In genomic region chrX:12972867-12973560, GRCh38 we compare ENCODE assay signal across 10 cellular contexts. TPM values are rescaled to one million over a fixed set of nuclear protein-coding genes. Genes with fewer than 3 reads are reported as not detected.
DNase-seq lines count a peak whose midpoint lies in the region; ATAC-seq, FAIRE-seq and TF ChIP-seq lines count a peak whose summit lies in the region.
"Had no signal": no experiment of that assay in that cellular context is flagged by ENCODE, and none has a peak within 500 bp of the region (broad histone marks: within the 10 kb centered on the region; RNA-seq: fewer than 3 reads in every experiment).

No MANE protein-coding gene starts in this region.

- CTCF ChIA-PET in activated CD4-positive, alpha-beta memory T cell treated with anti-CD3 and anti-CD28 coated beads, Interleukin-2, amount 10 ng/mL, durations not matched to agents 7 days and 5 days (lab: Charles Lee): interaction anchor here (1.0 to 14.0 kb wide), 7 partner anchors 16 to 515 kb away, joined by 3 to 210 read pairs (median 7); no protein-coding TSS in a partner anchor

- intact Hi-C loops in kidney (cut with DNase I): no loop called here

- no peak for ATAC-seq in stimulated activated naive CD8-positive, alpha-beta T cell treated with anti-CD3 and anti-CD28 coated beads, Interleukin-15, amount 100 ng/mL, for 72 hours

- peaks cover 0 to 4% of the 10 kb centered on the region in 2 donors for H3K36me3 ChIP-seq in kidney (ENCODE audit: control insufficient read depth in 1 of 2, insufficient read depth in 2 of 2, low read length in 2 of 2)

- no peaks in the 10 kb centered on the region for H3K27me3 Mint-ChIP-seq in activated CD4-positive, alpha-beta memory T cell treated with anti-CD3 and anti-CD28 coated beads, Interleukin-2, amount 10 ng/mL, durations not matched to agents 7 days and 5 days
- H3K27me3 Mint-ChIP-seq in stimulated activated naive CD8-positive, alpha-beta T cell treated with anti-CD3 and anti-CD28 coated beads, Interleukin-15, amount 100 ng/mL, for 72 hours: no peaks in the 10 kb centered on the region

- DNase-seq in GM19239 (ENCODE audit: insufficient read length, low spot score) (no peak), kidney (no peak), H54 (ENCODE audit: insufficient read length, low spot score) (no peak), anterior cingulate cortex (lab: John Stamatoyannopoulos, UW) (no peak), DMS 273 (lab: John Stamatoyannopoulos, UW; ENCODE audit: unreplicated experiment) (no peak)
- DNase-seq in activated CD4-positive, alpha-beta memory T cell treated with anti-CD3 and anti-CD28 coated beads, Interleukin-2, amount 10 ng/mL, durations not matched to agents 7 days and 5 days: no peak
- DNase-seq in stimulated activated naive CD8-positive, alpha-beta T cell treated with anti-CD3 and anti-CD28 coated beads, Interleukin-15, amount 100 ng/mL, for 72 hours: no peak
- DNase-seq: NCI-H510A had no signal

- H3K4me3 Mint-ChIP-seq in activated CD4-positive, alpha-beta memory T cell treated with anti-CD3 and anti-CD28 coated beads, Interleukin-2, amount 10 ng/mL, durations not matched to agents 7 days and 5 days: peak overlapping the region; percentile 89
- peak overlapping the region; percentile 87 to 93 for H3K4me3 Mint-ChIP-seq in stimulated activated naive CD8-positive, alpha-beta T cell treated with anti-CD3 and anti-CD28 coated beads, Interleukin-15, amount 100 ng/mL, for 72 hours

- H3K4me1 ChIP-seq in kidney (ENCODE audit: control insufficient read depth in 1 of 2, insufficient read depth in 1 of 2, low read depth in 1 of 2, low read length in 2 of 2): no peaks in the 10 kb centered on the region

- peaks cover 42% of the 10 kb centered on the region for H3K36me3 Mint-ChIP-seq in activated CD4-positive, alpha-beta memory T cell treated with anti-CD3 and anti-CD28 coated beads, Interleukin-2, amount 10 ng/mL, durations not matched to agents 7 days and 5 days (ENCODE audit: low read depth)

- peak overlapping the region; percentile 25 to 86 for H3K27ac ChIP-seq in kidney (ENCODE audit: low read depth in 2 of 2, low read length in 2 of 2)

- H3K9ac ChIP-seq in kidney (ENCODE audit: low read length in 2 of 2): peak overlapping the region in 1 of 2 donors; percentile 16

- peak overlapping the region; percentile 97 for H3K27ac Mint-ChIP-seq in activated CD4-positive, alpha-beta memory T cell treated with anti-CD3 and anti-CD28 coated beads, Interleukin-2, amount 10 ng/mL, durations not matched to agents 7 days and 5 days
- peak overlapping the region; percentile 99 for H3K27ac Mint-ChIP-seq in stimulated activated naive CD8-positive, alpha-beta T cell treated with anti-CD3 and anti-CD28 coated beads, Interleukin-15, amount 100 ng/mL, for 72 hours

- H3K4me3 ChIP-seq in kidney (ENCODE audit: low read length in 2 of 2): peak overlapping the region; percentile 24 to 78

- H3K9me3 ChIP-seq in kidney (ENCODE audit: control insufficient read depth in 1 of 2, low read length in 2 of 2): no peaks in the 10 kb centered on the region

- H3K9me3 Mint-ChIP-seq in activated CD4-positive, alpha-beta memory T cell treated with anti-CD3 and anti-CD28 coated beads, Interleukin-2, amount 10 ng/mL, durations not matched to agents 7 days and 5 days: no peaks in the 10 kb centered on the region
- H3K9me3 Mint-ChIP-seq in stimulated activated naive CD8-positive, alpha-beta T cell treated with anti-CD3 and anti-CD28 coated beads, Interleukin-15, amount 100 ng/mL, for 72 hours: no peaks in the 10 kb centered on the region

- TF ChIP-seq POLR2A in H54 (IDR thresholded peaks at IDR 0.05; ENCODE audit: low read depth, low read length): no peak

- POLR2A ChIA-PET in activated CD4-positive, alpha-beta memory T cell treated with anti-CD3 and anti-CD28 coated beads, Interleukin-2, amount 10 ng/mL, durations not matched to agents 7 days and 5 days (lab: Charles Lee): interaction anchor here (1.0 to 25.0 kb wide), 9 partner anchors 5 to 762 kb away, joined by 4 to 1502 read pairs (median 94); partner anchors contain the start of genes OFD1, TMSB4X and TRAPPC2

- FAIRE-seq in GM19239 (lab: Jason Lieb, UNC): peak; percentile 92
- FAIRE-seq in kidney (lab: Jason Lieb, UNC): no peak
- no peak for FAIRE-seq in H54 (lab: Jason Lieb, UNC)
- FAIRE-seq: bronchial epithelial cell, TTC549 had no signal

- TF ChIP-seq CTCF in kidney (IDR thresholded peaks at IDR 0.05; ENCODE audit: borderline replicate concordance, extremely low read depth, insufficient read depth): no peak

- H3K4me1 Mint-ChIP-seq in activated CD4-positive, alpha-beta memory T cell treated with anti-CD3 and anti-CD28 coated beads, Interleukin-2, amount 10 ng/mL, durations not matched to agents 7 days and 5 days: peaks cover 38% of the 10 kb centered on the region
- H3K4me1 Mint-ChIP-seq in stimulated activated naive CD8-positive, alpha-beta T cell treated with anti-CD3 and anti-CD28 coated beads, Interleukin-15, amount 100 ng/mL, for 72 hours: peaks cover 33% of the 10 kb centered on the region

RNA-seq across cellular contexts. Expression of gene TMSB4X, which starts 1.9 kb away (rescaled TPM):
- total RNA-seq in activated CD4-positive, alpha-beta memory T cell treated with anti-CD3 and anti-CD28 coated beads, Interleukin-2, amount 10 ng/mL, durations not matched to agents 7 days and 5 days: over 10,000 TPM; 10,813 to 11,021 TPM
- total RNA-seq in kidney: 2,421 TPM
- polyA plus RNA-seq in kidney (ENCODE audit: insufficient read depth, low read depth, low replicate concordance): 3,432 TPM
